In genomic region chr2:237674731-237675276, GRCh38 we compare ENCODE assay signal across 8 cellular contexts. TPM values are rescaled to one million over a fixed set of nuclear protein-coding genes. Genes with fewer than 3 reads are reported as not detected.
A peak's percentile ranks its signal among the peaks of the same experiment; 100 is the strongest.
DNase-seq lines count a peak whose midpoint lies in the region; ATAC-seq and FAIRE-seq lines count a peak whose summit lies in the region.

No MANE protein-coding gene starts in this region.

- intact Hi-C loops in Right ventricle myocardium inferior (cut with DNase I), result loop anchor here (2.0 to 10.0 kb wide), 3 partner anchors 18 to 590 kb away; no protein-coding TSS in a partner anchor

- FAIRE-seq in urothelium cell line (lab: Jason Lieb, UNC), result no peak

- peak; percentile 97 for DNase-seq in CD1c-positive myeloid dendritic cell (ENCODE audit: extremely low spot score)
- peak; percentile 85 to 90 for DNase-seq in SHP77 (lab: John Stamatoyannopoulos, UW)
- DNase-seq in activated gamma-delta T cell treated with anti-CD3 and anti-CD28 coated beads, Interleukin-2, amount 50 U/mL, for 16 hours (ENCODE audit: low read depth), result peak; percentile 68
- peak; percentile 94 for DNase-seq in Right ventricle myocardium inferior (ENCODE audit: missing footprints)
- DNase-seq in pons (ENCODE audit: low spot score), result peak; percentile 75
- peak; percentile 81 for DNase-seq in urothelium cell line (ENCODE audit: low spot score)

- ATAC-seq in GM19455 (IDR thresholded peaks at IDR 0.05; ENCODE audit: unreplicated experiment), result peak; percentile 76
- ATAC-seq in HG03565 (IDR thresholded peaks at IDR 0.05; ENCODE audit: unreplicated experiment), result peak; percentile 72
- ATAC-seq in Right ventricle myocardium inferior, result peak; percentile 82

RNA-seq across cellular contexts. Expression of gene LRRFIP1, which starts 47.4 kb away (rescaled TPM):
- total RNA-seq in Right ventricle myocardium inferior, result 104 TPM

Comparison
In these comparisons a context has a peak if more than half of its experiments do, and no peak if none do; other contexts are left out.
1. Peak in every context shown above with its lines: DNase-seq and ATAC-seq.